ENCODE assay signal across 25 cellular contexts in genomic region chr6:7836371-7837026, GRCh38.
"Had no signal": no experiment of that assay in that cellular context is flagged by ENCODE, and none has a peak within 500 bp of the region (broad histone marks: within the 10 kb centered on the region; RNA-seq: fewer than 3 reads in every experiment).

No MANE protein-coding gene starts in this region.

- H3K9me3 ChIP-seq: gastroesophageal sphincter, left lung, lower lobe of right lung, mucosa of descending colon had no signal

- H3K36me3 ChIP-seq: gastroesophageal sphincter, heart left ventricle, left lung, lower lobe of right lung had no signal

- FAIRE-seq: colon, endometrium, frontal cortex, islet of Langerhans, keratinocyte had no signal

- H3K4me3 ChIP-seq: coronary artery, dorsolateral prefrontal cortex, gastroesophageal sphincter, heart left ventricle, left lung, lower lobe of right lung, mucosa of descending colon had no signal

- ATAC-seq: effector memory CD8-positive, alpha-beta T cell; esophagus mucosa; foreskin keratinocyte; gastroesophageal sphincter; heart left ventricle; left cardiac atrium; left lung; left ventricle myocardium superior; lower lobe of right lung; mucosa of descending colon had no signal

- H3K4me1 ChIP-seq: foreskin keratinocyte, gastroesophageal sphincter, heart left ventricle, left lung, lower lobe of right lung had no signal

- DNase-seq: dermis blood vessel endothelial cell; dorsolateral prefrontal cortex; effector CD8-positive, alpha-beta T cell; effector memory CD8-positive, alpha-beta T cell; endodermal cell; erythroblast; foreskin keratinocyte; heart left ventricle; hippocampal formation; left cardiac atrium; left lung; left ventricle myocardium superior; lower lobe of right lung; mesenchymal stem cell; mucosa of descending colon; naive B cell had no signal

- H3K27me3 ChIP-seq: foreskin keratinocyte, gastroesophageal sphincter, left lung had no signal

- H3K27ac ChIP-seq: coronary artery, dorsolateral prefrontal cortex, epithelial cell of prostate, foreskin keratinocyte, gastroesophageal sphincter, heart left ventricle, left lung, lower lobe of right lung had no signal
